Comparison of ENCODE assay signal across 16 cellular contexts in the genomic region with DNA sequence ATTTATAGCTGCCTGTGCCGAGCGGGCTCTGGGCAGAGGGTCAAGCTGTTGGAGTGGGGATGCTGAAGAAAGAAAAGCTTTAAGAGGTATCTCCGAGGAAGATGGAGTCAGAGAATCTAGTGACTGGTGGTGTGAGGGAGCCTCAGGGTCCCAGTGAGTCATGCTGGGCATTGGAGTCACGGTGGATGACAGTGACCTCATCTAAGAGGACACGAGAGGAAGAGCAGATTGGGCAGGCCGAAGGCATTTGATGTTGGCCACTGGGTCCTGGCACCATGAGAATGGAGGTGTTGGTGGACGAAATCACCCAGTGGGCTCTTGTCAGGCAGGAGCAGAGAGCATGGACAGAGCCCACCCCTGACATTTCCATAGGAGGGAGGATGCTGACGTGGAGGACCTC.
DNase-seq lines count a peak whose midpoint lies in the region; ATAC-seq, FAIRE-seq and TF ChIP-seq lines count a peak whose summit lies in the region.
"Had no signal": no experiment of that assay in that cellular context is flagged by ENCODE, and none has a peak within 500 bp of the region (broad histone marks: within the 10 kb centered on the region; RNA-seq: fewer than 3 reads in every experiment).

No MANE protein-coding gene starts in this region.

- ATAC-seq in activated naive CD8-positive, alpha-beta T cell treated with anti-CD3 and anti-CD28 coated beads, Interleukin-2, amount 50 U/mL, for 24 hours: no peak
- no peak for ATAC-seq in GM19397 (IDR thresholded peaks at IDR 0.05; ENCODE audit: unreplicated experiment)
- ATAC-seq in GM18873 (IDR thresholded peaks at IDR 0.05; ENCODE audit: low FRiP score, unreplicated experiment): no peak
- ATAC-seq: T-helper 17 cell had no signal

- peaks cover 10% of the 10 kb centered on the region for H3K4me1 Mint-ChIP-seq in activated naive CD8-positive, alpha-beta T cell treated with anti-CD3 and anti-CD28 coated beads, Interleukin-2, amount 50 U/mL, for 24 hours
- peaks cover 28% of the 10 kb centered on the region for H3K4me1 Mint-ChIP-seq in type B pancreatic cell (ENCODE audit: unreplicated experiment)

- H3K36me3 Mint-ChIP-seq in activated naive CD8-positive, alpha-beta T cell treated with anti-CD3 and anti-CD28 coated beads, Interleukin-2, amount 50 U/mL, for 24 hours (ENCODE audit: low read depth): peaks cover 55% of the 10 kb centered on the region
- peaks cover 28% of the 10 kb centered on the region for H3K36me3 Mint-ChIP-seq in type B pancreatic cell

- no peak overlapping the region for H3K4me3 Mint-ChIP-seq in activated naive CD8-positive, alpha-beta T cell treated with anti-CD3 and anti-CD28 coated beads, Interleukin-2, amount 50 U/mL, for 24 hours
- no peak overlapping the region for H3K4me3 Mint-ChIP-seq in type B pancreatic cell
- H3K4me3 Mint-ChIP-seq: immature natural killer cell, T-helper 17 cell had no signal

- TF ChIP-seq CTCF in type B pancreatic cell (conservative IDR thresholded peaks at IDR 0.05): no peak

- peaks cover 16% of the 10 kb centered on the region for H3K9me3 Mint-ChIP-seq in activated naive CD8-positive, alpha-beta T cell treated with anti-CD3 and anti-CD28 coated beads, Interleukin-2, amount 50 U/mL, for 24 hours
- H3K9me3 Mint-ChIP-seq in type B pancreatic cell: peaks cover 10% of the 10 kb centered on the region

- DNase-seq in HTR-8/SVneo (ENCODE audit: insufficient read length, low spot score): peak; percentile 27
- no peak for DNase-seq in activated naive CD8-positive, alpha-beta T cell treated with anti-CD3 and anti-CD28 coated beads, Interleukin-2, amount 50 U/mL, for 24 hours
- peak; percentile 48 for DNase-seq in kidney tubule cell (ENCODE audit: low spot score)
- DNase-seq in type B pancreatic cell (ENCODE audit: extremely low spot score, unreplicated experiment): no peak
- DNase-seq in GM19238 (ENCODE audit: insufficient read length, low spot score): no peak
- DNase-seq: activated CD4-positive, alpha-beta T cell treated with anti-CD3 and anti-CD28 coated beads for 48 hours; effector memory CD4-positive, alpha-beta T cell; GF-D8; immature natural killer cell; NCI-H1417 treated with DMSO at 0.1 percent for 48 hours; stimulated activated CD4-positive, alpha-beta T cell treated with anti-CD3 and anti-CD28 coated beads, Interleukin-1b, Interleukin-23, amount 100 ng/mL, for 48 hours; stimulated activated CD8-positive, alpha-beta memory T cell treated with anti-CD3 and anti-CD28 coated beads, Interleukin-4, amount 100 ng/mL, for 48 hours; T-helper 17 cell had no signal

- H3K27ac Mint-ChIP-seq in activated naive CD8-positive, alpha-beta T cell treated with anti-CD3 and anti-CD28 coated beads, Interleukin-2, amount 50 U/mL, for 24 hours: peak overlapping the region; percentile 40
- peak overlapping the region; percentile 57 for H3K27ac Mint-ChIP-seq in type B pancreatic cell
- H3K27ac Mint-ChIP-seq: T-helper 17 cell had no signal

- FAIRE-seq in HTR-8/SVneo (lab: Jason Lieb, UNC): no peak

- H3K27me3 Mint-ChIP-seq in activated naive CD8-positive, alpha-beta T cell treated with anti-CD3 and anti-CD28 coated beads, Interleukin-2, amount 50 U/mL, for 24 hours: no peaks in the 10 kb centered on the region
- no peaks in the 10 kb centered on the region for H3K27me3 Mint-ChIP-seq in type B pancreatic cell
- H3K27me3 Mint-ChIP-seq: IgD-negative memory B cell, T-helper 17 cell had no signal

Comparison
In these comparisons a context has a peak if more than half of its experiments do, and no peak if none do; other contexts are left out.
1. DNase-seq: peak in HTR-8/SVneo (single experiment) and kidney tubule cell (single experiment); none in activated naive CD8-positive, alpha-beta T cell treated with anti-CD3 and anti-CD28 coated beads, Interleukin-2, amount 50 U/mL, for 24 hours (single experiment), type B pancreatic cell (single experiment) and GM19238 (single experiment).